ENCODE assay signal across 7 cellular contexts in genomic region chr19:7294571-7295212, GRCh38. TPM values are rescaled to one million over a fixed set of nuclear protein-coding genes. Genes with fewer than 3 reads are reported as not detected.
DNase-seq lines count a peak whose midpoint lies in the region; ATAC-seq and TF ChIP-seq lines count a peak whose summit lies in the region.

No MANE protein-coding gene starts in this region.

- ATAC-seq in HG03045 (IDR thresholded peaks at IDR 0.05; ENCODE audit: unreplicated experiment) (peak; percentile 43), right cardiac atrium (peak; percentile 79 to 80), GM21381 (IDR thresholded peaks at IDR 0.05; ENCODE audit: unreplicated experiment) (no peak)

- TF ChIP-seq CTCF in GM12865 (IDR thresholded peaks at IDR 0.05; ENCODE audit: insufficient read depth, low read depth, low read length, missing control alignments), result peak; percentile 27

- no peaks in the 10 kb centered on the region for H3K27me3 ChIP-seq in right cardiac atrium (ENCODE audit: control insufficient read depth, insufficient read depth)

- DNase-seq in GM12865 (ENCODE audit: low read depth), result peak; percentile 87
- DNase-seq in NCI-H748 treated with DMSO at 0.1 percent for 48 hours (lab: John Stamatoyannopoulos, UW), result peak; percentile 30
- peak in 50 of 56 donors; percentile 2 to 77 (median 37) for DNase-seq in amygdala (lab: John Stamatoyannopoulos, UW)
- peak; percentile 81 to 94 (median 94) for DNase-seq in right cardiac atrium
- peak; percentile 49 to 96 (median 64) for DNase-seq in posterior cingulate gyrus

- intact Hi-C loops in right cardiac atrium (cut with DNase I), result loop anchor here in 2 of 4 donors (5.0 to 10.0 kb wide), 3 partner anchors 97 to 150 kb away; no protein-coding TSS in a partner anchor
- intact Hi-C loops in posterior cingulate gyrus (cut with DNase I), result loop anchor here (1.0 to 5.0 kb wide), 3 partner anchors 96 to 192 kb away; no protein-coding TSS in a partner anchor

- peak overlapping the region; percentile 63 for H3K27ac ChIP-seq in right cardiac atrium (ENCODE audit: low read length)

- H3K4me3 ChIP-seq in GM12865 (ENCODE audit: low read depth, low read length) (peak overlapping the region; percentile 65), right cardiac atrium (ENCODE audit: low read length) (peak overlapping the region; percentile 95)

- no peaks in the 10 kb centered on the region for H3K9me3 ChIP-seq in right cardiac atrium (ENCODE audit: control insufficient read depth, low read length)

- WGBS in right cardiac atrium, result 2% methylated on average over 40 of the region's 40 CpGs

- H3K4me1 ChIP-seq in right cardiac atrium (ENCODE audit: control insufficient read depth, insufficient read depth, low read length), result peaks cover 3% of the 10 kb centered on the region

RNA-seq across cellular contexts. Expression of gene INSR, which starts 0.5 kb away (rescaled TPM):
- total RNA-seq in right cardiac atrium, result 10 to 100 TPM; 48.2 to 58.6 (median 55.8) TPM
- 17.3 TPM for polyA plus RNA-seq in right cardiac atrium

RNA-seq across cellular contexts. Expression of gene ARHGEF18, which starts 54.0 kb away (rescaled TPM):
- total RNA-seq in right cardiac atrium, result 10 to 100 TPM in 3 of 4 donors, 1 to 10 TPM in 1; 9.4 to 13.3 (median 11.8) TPM
- polyA plus RNA-seq in right cardiac atrium, result 7.6 TPM

Comparison
In these comparisons a context has a peak if more than half of its experiments do, and no peak if none do; other contexts are left out.
1. DNase-seq: peak in every context shown above with its lines; median percentile 94 in right cardiac atrium; 87 in GM12865; 64 in posterior cingulate gyrus; 37 in amygdala; 30 in NCI-H748 treated with DMSO at 0.1 percent for 48 hours.